7 cellular contexts compared by ENCODE assay signal in genomic region chr9:121129384-121129783, GRCh38. TPM values are rescaled to one million over a fixed set of nuclear protein-coding genes. Genes with fewer than 3 reads are reported as not detected.
DNase-seq lines count a peak whose midpoint lies in the region; ATAC-seq and TF ChIP-seq lines count a peak whose summit lies in the region.
"Not testable (repeated sequence)": the region's sequence is repeated elsewhere in the genome, so short reads cannot be mapped to it uniquely, and the experiment has no call there.

No MANE protein-coding gene starts in this region.

- H3K36me3 Mint-ChIP-seq in CD14-positive monocyte (peaks cover 63 to 83% of the 10 kb centered on the region in 2 donors), T-cell (peaks cover 75% of the 10 kb centered on the region), memory B cell (peaks cover 48% of the 10 kb centered on the region)
- H3K36me3 Mint-ChIP-seq in CD8-positive, alpha-beta T cell = peaks cover 83% of the 10 kb centered on the region
- peaks cover 96% of the 10 kb centered on the region for H3K36me3 Mint-ChIP-seq in activated T-cell treated with anti-CD3 and anti-CD28 coated beads, Interleukin-2, amount 50 U/mL, for 24 hours (ENCODE audit: low read depth)
- H3K36me3 Mint-ChIP-seq in activated naive CD8-positive, alpha-beta T cell = peaks cover 49% of the 10 kb centered on the region
- peaks cover 78% of the 10 kb centered on the region for H3K36me3 Mint-ChIP-seq in stimulated activated memory B cell treated with anti-CD40 and anti-IgM and Interleukin-4, amounts not matched to agents 10 μg/mL and 1 μg/mL and 100 μg/mL, for 72 hours

- POLR2A ChIA-PET in CD8-positive, alpha-beta T cell (lab: Charles Lee); T-cell (lab: Charles Lee): not testable (repeated sequence)

- CTCF ChIA-PET in CD8-positive, alpha-beta T cell (lab: Charles Lee) = interaction anchor here (1.2 kb wide), 1 partner anchor 8 kb away, joined by 4 read pairs; no protein-coding TSS in a partner anchor
- CTCF ChIA-PET in T-cell (lab: Charles Lee) = not testable (repeated sequence)

- H3K27me3 Mint-ChIP-seq in CD14-positive monocyte (ENCODE audit: low read depth in 3 of 3); CD8-positive, alpha-beta T cell (ENCODE audit: low read depth); T-cell; activated T-cell treated with anti-CD3 and anti-CD28 coated beads, Interleukin-2, amount 50 U/mL, for 24 hours; activated naive CD8-positive, alpha-beta T cell; memory B cell; stimulated activated memory B cell treated with anti-CD40 and anti-IgM and Interleukin-4, amounts not matched to agents 10 μg/mL and 1 μg/mL and 100 μg/mL, for 72 hours: not testable (repeated sequence)

- intact Hi-C loops in CD14-positive monocyte (cut with micrococcal nuclease); CD8-positive, alpha-beta T cell (cut with DNase I, micrococcal nuclease): not testable (repeated sequence)

- H3K4me1 Mint-ChIP-seq in CD14-positive monocyte (peaks cover 35% of the 10 kb centered on the region), T-cell (peaks cover 74 to 85% (median 85%) of the 10 kb centered on the region in 3 donors), memory B cell (peaks cover 49% of the 10 kb centered on the region)
- peaks cover 81% of the 10 kb centered on the region for H3K4me1 Mint-ChIP-seq in CD8-positive, alpha-beta T cell (ENCODE audit: low read depth)
- peaks cover 72% of the 10 kb centered on the region for H3K4me1 Mint-ChIP-seq in activated T-cell treated with anti-CD3 and anti-CD28 coated beads, Interleukin-2, amount 50 U/mL, for 24 hours (ENCODE audit: low read depth)
- peaks cover 80% of the 10 kb centered on the region for H3K4me1 Mint-ChIP-seq in activated naive CD8-positive, alpha-beta T cell (ENCODE audit: low read depth)
- H3K4me1 Mint-ChIP-seq in stimulated activated memory B cell treated with anti-CD40 and anti-IgM and Interleukin-4, amounts not matched to agents 10 μg/mL and 1 μg/mL and 100 μg/mL, for 72 hours = peaks cover 68% of the 10 kb centered on the region

- not testable (repeated sequence) for H3K4me3 ChIP-seq in CD8-positive, alpha-beta T cell (ENCODE audit: low read depth, low read length)

- not testable (repeated sequence) for H3K36me3 ChIP-seq in CD8-positive, alpha-beta T cell (ENCODE audit: insufficient read depth, low read length)

- DNase-seq in CD14-positive monocyte (ENCODE audit: low spot score); CD8-positive, alpha-beta T cell; T-cell; activated T-cell treated with anti-CD3 and anti-CD28 coated beads, Interleukin-2, amount 50 U/mL, for 24 hours; memory B cell (ENCODE audit: low spot score in 2 of 2): not testable (repeated sequence)

- H3K27me3 ChIP-seq in CD8-positive, alpha-beta T cell (ENCODE audit: insufficient read depth, low read length) = not testable (repeated sequence)

- H3K9me3 Mint-ChIP-seq in CD14-positive monocyte; activated naive CD8-positive, alpha-beta T cell (ENCODE audit: low read depth); memory B cell; stimulated activated memory B cell treated with anti-CD40 and anti-IgM and Interleukin-4, amounts not matched to agents 10 μg/mL and 1 μg/mL and 100 μg/mL, for 72 hours: not testable (repeated sequence)
- peaks cover 14% of the 10 kb centered on the region for H3K9me3 Mint-ChIP-seq in CD8-positive, alpha-beta T cell
- H3K9me3 Mint-ChIP-seq in T-cell = peaks cover 5 to 17% (median 13%) of the 10 kb centered on the region in 3 donors
- H3K9me3 Mint-ChIP-seq in activated T-cell treated with anti-CD3 and anti-CD28 coated beads, Interleukin-2, amount 50 U/mL, for 24 hours = peaks cover 11% of the 10 kb centered on the region

- H3K27ac Mint-ChIP-seq in CD14-positive monocyte (peak overlapping the region in 4 of 7 donors; percentile 1 to 83 (median 52)), T-cell (peak overlapping the region; percentile 75 to 91), memory B cell (peak overlapping the region; percentile 19)
- H3K27ac Mint-ChIP-seq in CD8-positive, alpha-beta T cell = peak overlapping the region; percentile 61
- peak overlapping the region; percentile 65 for H3K27ac Mint-ChIP-seq in activated T-cell treated with anti-CD3 and anti-CD28 coated beads, Interleukin-2, amount 50 U/mL, for 24 hours
- H3K27ac Mint-ChIP-seq in activated naive CD8-positive, alpha-beta T cell = peak overlapping the region; percentile 38
- H3K27ac Mint-ChIP-seq in stimulated activated memory B cell treated with anti-CD40 and anti-IgM and Interleukin-4, amounts not matched to agents 10 μg/mL and 1 μg/mL and 100 μg/mL, for 72 hours = peak overlapping the region; percentile 41

- not testable (repeated sequence) for H3K4me3 Mint-ChIP-seq in CD14-positive monocyte; activated T-cell treated with anti-CD3 and anti-CD28 coated beads, Interleukin-2, amount 50 U/mL, for 24 hours
- peak overlapping the region; percentile 2 for H3K4me3 Mint-ChIP-seq in CD8-positive, alpha-beta T cell
- H3K4me3 Mint-ChIP-seq in T-cell (peak overlapping the region; percentile 2 to 25 (median 21)), memory B cell (peak overlapping the region; percentile 62)
- H3K4me3 Mint-ChIP-seq in activated naive CD8-positive, alpha-beta T cell = peak overlapping the region; percentile 1
- H3K4me3 Mint-ChIP-seq in stimulated activated memory B cell treated with anti-CD40 and anti-IgM and Interleukin-4, amounts not matched to agents 10 μg/mL and 1 μg/mL and 100 μg/mL, for 72 hours = peak overlapping the region; percentile 7

- H3K27ac ChIP-seq in CD8-positive, alpha-beta T cell (ENCODE audit: low read depth, low read length) = not testable (repeated sequence)

- not testable (repeated sequence) for ATAC-seq in CD8-positive, alpha-beta T cell; T-cell (replicated peaks in 1 of 4); memory B cell (ENCODE audit: low read depth); stimulated activated memory B cell treated with anti-CD40 and anti-IgM and Interleukin-4, amounts not matched to agents 10 μg/mL and 1 μg/mL and 100 μg/mL, for 72 hours

- H3K4me1 ChIP-seq in CD8-positive, alpha-beta T cell (ENCODE audit: insufficient read depth, low read length) = peaks cover 35% of the 10 kb centered on the region

- H3K9me3 ChIP-seq in CD8-positive, alpha-beta T cell (ENCODE audit: low read length) = not testable (repeated sequence)

- TF ChIP-seq CTCF in CD14-positive monocyte (IDR thresholded peaks at IDR 0.05); CD8-positive, alpha-beta T cell (IDR thresholded peaks at IDR 0.05): not testable (repeated sequence)

RNA-seq across cellular contexts. Expression of gene CNTRL, which starts 54.6 kb away (rescaled TPM):
- 1 to 10 TPM; 3.9 to 4.8 TPM for polyA plus RNA-seq in CD14-positive monocyte
- 10 to 100 TPM; 29.8 to 30.8 TPM for total RNA-seq in CD8-positive, alpha-beta T cell
- total RNA-seq in T-cell = 100 to 1,000 TPM in 1 of 5 donors, 10 to 100 TPM in 4; 84.6 to 101 (median 93.7) TPM

Comparison
In these comparisons a context has a peak if more than half of its experiments do, and no peak if none do; other contexts are left out.
1. H3K27ac Mint-ChIP-seq: peak in every context shown above with its lines; median percentile 83 in T-cell; 65 in activated T-cell treated with anti-CD3 and anti-CD28 coated beads, Interleukin-2, amount 50 U/mL, for 24 hours; 61 in CD8-positive, alpha-beta T cell; 52 in CD14-positive monocyte; 41 in stimulated activated memory B cell treated with anti-CD40 and anti-IgM and Interleukin-4, amounts not matched to agents 10 μg/mL and 1 μg/mL and 100 μg/mL, for 72 hours; 38 in activated naive CD8-positive, alpha-beta T cell; 19 in memory B cell.